Comparison of ENCODE assay signal across 8 cellular contexts in genomic region chr19:19866599-19867248, GRCh38. TPM values are rescaled to one million over a fixed set of nuclear protein-coding genes. Genes with fewer than 3 reads are reported as not detected.
A peak's percentile ranks its signal among the peaks of the same experiment; 100 is the strongest.
DNase-seq lines count a peak whose midpoint lies in the region; ATAC-seq and TF ChIP-seq lines count a peak whose summit lies in the region.

No MANE protein-coding gene starts in this region.

- peak overlapping the region; percentile 14 for H2AFZ ChIP-seq in neuron (ENCODE audit: low read depth, low read length)

- ATAC-seq in left lobe of liver, result no peak

- H3K9me3 ChIP-seq in ES-I3 (ENCODE audit: control insufficient read depth, insufficient read depth, low read length) (no peaks in the 10 kb centered on the region), neuron (ENCODE audit: low read length) (peaks cover 28% of the 10 kb centered on the region), vagina (no peaks in the 10 kb centered on the region)

- H3K4me1 ChIP-seq in ES-I3 (ENCODE audit: insufficient read depth, low read length) (no peaks in the 10 kb centered on the region), neuron (ENCODE audit: insufficient read depth, low read length) (peaks cover 4% of the 10 kb centered on the region), vagina (peaks cover 40% of the 10 kb centered on the region)

- peak overlapping the region; percentile 95 for H3K27ac ChIP-seq in vagina

- H3K36me3 ChIP-seq in ES-I3 (ENCODE audit: insufficient read depth, low read length), result no peaks in the 10 kb centered on the region
- peaks cover 18% of the 10 kb centered on the region for H3K36me3 ChIP-seq in neuron (ENCODE audit: insufficient read depth, low read length)
- no peaks in the 10 kb centered on the region for H3K36me3 ChIP-seq in vagina

- H3K27me3 ChIP-seq in neuron (ENCODE audit: insufficient read depth, low read length), result no peaks in the 10 kb centered on the region
- H3K27me3 ChIP-seq in vagina, result no peaks in the 10 kb centered on the region

- peak; percentile 46 for DNase-seq in NCI-H69 (lab: John Stamatoyannopoulos, UW)
- peak; percentile 58 for DNase-seq in activated T-cell treated with anti-CD3 and anti-CD28 coated beads, Interleukin-2, amount 50 U/mL, for 1 hour
- DNase-seq in fibroblast of peridontal ligament (ENCODE audit: extremely low read depth), result peak; percentile 4
- no peak for DNase-seq in vagina (ENCODE audit: extremely low spot score in 2 of 2)
- no peak for DNase-seq in SW 1271 (lab: John Stamatoyannopoulos, UW)
- DNase-seq in left lobe of liver (ENCODE audit: low spot score), result no peak

- H3K4me3 ChIP-seq in neuron (ENCODE audit: low read length) (peak overlapping the region; percentile 85), vagina (peak overlapping the region; percentile 81 to 95)

- TF ChIP-seq POLR2A in vagina (IDR thresholded peaks at IDR 0.05), result no peak

- H3K9ac ChIP-seq in ES-I3 (ENCODE audit: low read depth, low read length), result peak overlapping the region; percentile 91

- intact Hi-C loops in vagina (cut with DNase I), result no loop called here

- no peak for TF ChIP-seq CTCF in vagina (IDR thresholded peaks at IDR 0.05)

RNA-seq across cellular contexts. Expression of gene ZNF253, which starts 1.0 kb away (rescaled TPM):
- total RNA-seq in vagina, result 4.9 TPM
- 4.7 TPM for total RNA-seq in left lobe of liver

RNA-seq across cellular contexts. Expression of gene ZNF93, which starts 34.0 kb away (rescaled TPM):
- total RNA-seq in vagina, result 4.2 TPM
- 0.45 TPM for total RNA-seq in left lobe of liver

RNA-seq across cellular contexts. Expression of gene ZNF506, which starts 45.2 kb away (rescaled TPM):
- total RNA-seq in vagina, result 33.6 TPM
- total RNA-seq in left lobe of liver, result 2.9 TPM

Comparison
In these comparisons a context has a peak if more than half of its experiments do, and no peak if none do; other contexts are left out.
1. DNase-seq: peak in NCI-H69 (single experiment), activated T-cell treated with anti-CD3 and anti-CD28 coated beads, Interleukin-2, amount 50 U/mL, for 1 hour (single experiment) and fibroblast of peridontal ligament (single experiment); none in vagina (0 of 2), SW 1271 (0 of 2) and left lobe of liver (single experiment).